Comparison of ENCODE assay signal across 10 cellular contexts in genomic region chr1:180923024-180923841, GRCh38. TPM values are rescaled to one million over a fixed set of nuclear protein-coding genes. Genes with fewer than 3 reads are reported as not detected.
A peak's percentile ranks its signal among the peaks of the same experiment; 100 is the strongest.
DNase-seq lines count a peak whose midpoint lies in the region; ATAC-seq and TF ChIP-seq lines count a peak whose summit lies in the region.
"Had no signal": no experiment of that assay in that cellular context is flagged by ENCODE, and none has a peak within 500 bp of the region (broad histone marks: within the 10 kb centered on the region; RNA-seq: fewer than 3 reads in every experiment).

No MANE protein-coding gene starts in this region.

- TF ChIP-seq POLR2A in vagina (IDR thresholded peaks at IDR 0.05): no peak

- peak overlapping the region; percentile 82 for H3K9ac ChIP-seq in iPS-20b (ENCODE audit: low read depth, low read length)

- peaks cover 35% of the 10 kb centered on the region for H3K4me1 ChIP-seq in iPS-20b (ENCODE audit: insufficient read depth, low read length)
- peaks cover 42% of the 10 kb centered on the region for H3K4me1 ChIP-seq in vagina

- H3K27ac ChIP-seq in WERI-Rb-1 (no peak overlapping the region), iPS-20b (ENCODE audit: low read length) (peak overlapping the region; percentile 93), vagina (no peak overlapping the region)
- H3K27ac ChIP-seq: C4-2B had no signal

- H3K27me3 ChIP-seq in WERI-Rb-1 (ENCODE audit: insufficient read depth, low read depth, severe bottlenecking): no peaks in the 10 kb centered on the region
- 0 out of 2 replicates have a peak, but pooled peaks cover 5% of the 10 kb centered on the region for H3K27me3 ChIP-seq in iPS-20b (ENCODE audit: insufficient read depth, low read length)
- no peaks in the 10 kb centered on the region for H3K27me3 ChIP-seq in vagina

- TF ChIP-seq CTCF in AG10803 (conservative IDR thresholded peaks at IDR 0.05; ENCODE audit: low read length) (no peak), WERI-Rb-1 (IDR thresholded peaks at IDR 0.05; ENCODE audit: low read depth, low read length) (no peak), vagina (IDR thresholded peaks at IDR 0.05) (no peak)

- intact Hi-C loops in vagina (cut with DNase I): no loop called here

- DNase-seq in AG10803 (ENCODE audit: low read depth) (peak; percentile 25), WERI-Rb-1 (peak; percentile 33), KG1 (lab: John Stamatoyannopoulos, UW) (no peak), vagina (ENCODE audit: extremely low spot score in 2 of 2) (no peak)
- DNase-seq in stimulated activated CD4-positive, alpha-beta T cell treated with anti-CD3 and anti-CD28 coated beads, Interleukin-15, amount 100 ng/mL, for 24 hours: no peak
- DNase-seq: amygdala had no signal

- H3K4me3 ChIP-seq in AG10803 (ENCODE audit: low read length) (no peak overlapping the region), WERI-Rb-1 (ENCODE audit: low read depth, low read length) (no peak overlapping the region), iPS-20b (ENCODE audit: low read length) (peak overlapping the region; percentile 63), vagina (no peak overlapping the region)

- H3K9me3 ChIP-seq in WERI-Rb-1 (ENCODE audit: severe bottlenecking) (no peaks in the 10 kb centered on the region), iPS-20b (ENCODE audit: insufficient read depth, low read depth, low read length) (no peaks in the 10 kb centered on the region), vagina (no peaks in the 10 kb centered on the region)

- H3K36me3 ChIP-seq in WERI-Rb-1 (no peaks in the 10 kb centered on the region), iPS-20b (ENCODE audit: insufficient read depth, low read depth, low read length) (no peaks in the 10 kb centered on the region), vagina (peaks cover 0 to 6% of the 10 kb centered on the region in 2 donors)

- peak; percentile 52 for ATAC-seq in HG02759 (IDR thresholded peaks at IDR 0.05; ENCODE audit: unreplicated experiment)
- no peak for ATAC-seq in GM19395 (IDR thresholded peaks at IDR 0.05; ENCODE audit: unreplicated experiment)

RNA-seq across cellular contexts. Expression of gene KIAA1614, which starts 10.5 kb away (rescaled TPM):
- total RNA-seq in vagina: 13.0 TPM

Comparison
In these comparisons a context has a peak if more than half of its experiments do, and no peak if none do; other contexts are left out.
1. DNase-seq: peak in AG10803 (single experiment) and WERI-Rb-1 (single experiment); none in KG1 (single experiment), stimulated activated CD4-positive, alpha-beta T cell treated with anti-CD3 and anti-CD28 coated beads, Interleukin-15, amount 100 ng/mL, for 24 hours (single experiment) and vagina (0 of 2).